Comparison of ENCODE assay signal across 24 cellular contexts in the genomic region with DNA sequence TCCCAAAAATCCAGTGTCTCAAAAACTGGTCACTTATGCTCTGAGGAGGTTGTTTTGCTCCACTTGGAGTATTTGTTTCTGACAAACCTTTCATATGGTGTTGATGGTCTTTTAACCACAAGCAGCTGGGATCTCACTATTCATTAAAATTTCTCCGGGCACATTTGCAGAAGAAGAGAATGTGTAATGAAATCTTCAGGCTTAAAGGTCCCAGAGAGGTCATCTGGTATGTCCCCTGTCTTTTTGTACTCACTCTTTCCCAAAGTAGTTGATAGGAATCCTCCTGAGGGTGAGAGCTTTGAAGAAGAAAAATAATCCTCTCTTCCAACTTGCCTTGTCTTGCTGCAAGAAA.
"Had no signal": no experiment of that assay in that cellular context is flagged by ENCODE, and none has a peak within 500 bp of the region (broad histone marks: within the 10 kb centered on the region; RNA-seq: fewer than 3 reads in every experiment).

No MANE protein-coding gene starts in this region.

- H3K27ac Mint-ChIP-seq: activated CD4-positive, alpha-beta T cell treated with anti-CD3 and anti-CD28 coated beads for 36 hours; activated CD8-positive, alpha-beta memory T cell treated with anti-CD3 and anti-CD28 coated beads, Interleukin-2, amount 10 ng/mL, durations not matched to agents 7 days and 5 days; activated CD8-positive, alpha-beta T cell treated with anti-CD3 and anti-CD28 coated beads, Interleukin-2, amount 10 ng/mL, durations not matched to agents 7 days and 5 days; activated naive CD4-positive, alpha-beta T cell treated with anti-CD3 and anti-CD28 coated beads, Interleukin-2, amount 50 U/mL, for 24 hours; activated naive CD8-positive, alpha-beta T cell treated with anti-CD3 and anti-CD28 coated beads, Interleukin-2, amount 50 U/mL, for 24 hours; activated T-helper 2 cell treated with anti-CD3 and anti-CD28 coated beads, Interferon-gamma antibody, Interleukin-2, Interleukin-4, amounts not matched to agents 10 μg/mL and 5 μg/mL and 100 μg/mL, durations not matched to agents 14 hours and 24 hours and 36 hours; naive thymus-derived CD8-positive, alpha-beta T cell had no signal

- H3K36me3 ChIP-seq: gastroesophageal sphincter, pancreas, prostate gland, upper lobe of left lung had no signal

- H3K4me3 Mint-ChIP-seq: activated CD4-positive, alpha-beta T cell treated with anti-CD3 and anti-CD28 coated beads for 36 hours; activated CD8-positive, alpha-beta memory T cell treated with anti-CD3 and anti-CD28 coated beads, Interleukin-2, amount 10 ng/mL, durations not matched to agents 7 days and 5 days; activated CD8-positive, alpha-beta T cell treated with anti-CD3 and anti-CD28 coated beads, Interleukin-2, amount 10 ng/mL, durations not matched to agents 7 days and 5 days; activated naive CD4-positive, alpha-beta T cell treated with anti-CD3 and anti-CD28 coated beads, Interleukin-2, amount 50 U/mL, for 24 hours; activated naive CD8-positive, alpha-beta T cell treated with anti-CD3 and anti-CD28 coated beads, Interleukin-2, amount 50 U/mL, for 24 hours; naive thymus-derived CD8-positive, alpha-beta T cell; neural crest cell had no signal

- H3K4me1 Mint-ChIP-seq: activated CD4-positive, alpha-beta T cell treated with anti-CD3 and anti-CD28 coated beads for 36 hours; activated naive CD4-positive, alpha-beta T cell treated with anti-CD3 and anti-CD28 coated beads, Interleukin-2, amount 50 U/mL, for 24 hours; activated naive CD8-positive, alpha-beta T cell treated with anti-CD3 and anti-CD28 coated beads, Interleukin-2, amount 50 U/mL, for 24 hours; naive thymus-derived CD8-positive, alpha-beta T cell; neural crest cell had no signal

- H3K27ac ChIP-seq: pancreas, prostate gland, SK-N-MC, upper lobe of left lung had no signal

- H3K27me3 Mint-ChIP-seq: activated naive CD8-positive, alpha-beta T cell treated with anti-CD3 and anti-CD28 coated beads, Interleukin-2, amount 50 U/mL, for 24 hours had no signal

- ATAC-seq: activated CD4-positive, alpha-beta T cell treated with anti-CD3 and anti-CD28 coated beads for 36 hours; activated CD8-positive, alpha-beta memory T cell treated with anti-CD3 and anti-CD28 coated beads, Interleukin-2, amount 10 ng/mL, durations not matched to agents 7 days and 5 days; activated CD8-positive, alpha-beta T cell treated with anti-CD3 and anti-CD28 coated beads, Interleukin-2, amount 10 ng/mL, durations not matched to agents 7 days and 5 days; activated naive CD8-positive, alpha-beta T cell treated with anti-CD3 and anti-CD28 coated beads, Interleukin-2, amount 50 U/mL, for 24 hours; left lobe of liver; naive thymus-derived CD8-positive, alpha-beta T cell; stimulated activated naive CD8-positive, alpha-beta T cell treated with anti-CD3 and anti-CD28 coated beads, Interleukin-15, Interleukin-2, amounts not matched to agents 100 U/mL and 50 U/mL, for 24 hours had no signal

- H3K27me3 ChIP-seq: gastroesophageal sphincter, pancreas, upper lobe of left lung had no signal

- H3K4me3 ChIP-seq: coronary artery, dorsolateral prefrontal cortex, gastroesophageal sphincter, lung, pancreas, prostate gland, SK-N-MC, upper lobe of left lung had no signal

- H3K4me1 ChIP-seq: pancreas, prostate gland had no signal

- H3K9me3 Mint-ChIP-seq: activated naive CD4-positive, alpha-beta T cell treated with anti-CD3 and anti-CD28 coated beads, Interleukin-2, amount 50 U/mL, for 24 hours; activated naive CD8-positive, alpha-beta T cell treated with anti-CD3 and anti-CD28 coated beads, Interleukin-2, amount 50 U/mL, for 24 hours; activated T-helper 2 cell treated with anti-CD3 and anti-CD28 coated beads, Interferon-gamma antibody, Interleukin-2, Interleukin-4, amounts not matched to agents 10 μg/mL and 5 μg/mL and 100 μg/mL, durations not matched to agents 14 hours and 24 hours and 36 hours had no signal

- DNase-seq: activated CD4-positive, alpha-beta T cell treated with anti-CD3 and anti-CD28 coated beads for 36 hours; activated CD4-positive, CD25-positive, alpha-beta regulatory T cell; activated CD8-positive, alpha-beta memory T cell treated with anti-CD3 and anti-CD28 coated beads, Interleukin-2, amount 10 ng/mL, durations not matched to agents 7 days and 5 days; activated CD8-positive, alpha-beta T cell treated with anti-CD3 and anti-CD28 coated beads, Interleukin-2, amount 10 ng/mL, durations not matched to agents 7 days and 5 days; activated naive CD8-positive, alpha-beta T cell treated with anti-CD3 and anti-CD28 coated beads, Interleukin-2, amount 50 U/mL, for 24 hours; activated T-cell treated with anti-CD3 and anti-CD28 coated beads, Interleukin-2, amount 50 U/mL, for 48 hours; cerebellar nuclear complex; dorsolateral prefrontal cortex; effector memory CD4-positive, alpha-beta T cell; naive thymus-derived CD8-positive, alpha-beta T cell; pancreas; stimulated activated CD4-positive, alpha-beta T cell treated with anti-CD3 and anti-CD28 coated beads, Interleukin-12 subunit alpha, Interleukin-12 subunit beta, amount 100 ng/mL, for 4 hours; stimulated activated CD4-positive, alpha-beta T cell treated with anti-CD3 and anti-CD28 coated beads, Interleukin-4, amount 100 ng/mL, for 1 hour; stimulated activated naive CD8-positive, alpha-beta T cell treated with anti-CD3 and anti-CD28 coated beads, Interleukin-15, Interleukin-2, amounts not matched to agents 100 U/mL and 50 U/mL, for 24 hours; upper lobe of left lung had no signal

- H3K9me3 ChIP-seq: pancreas, prostate gland, upper lobe of left lung had no signal

- H3K36me3 Mint-ChIP-seq: activated CD8-positive, alpha-beta memory T cell treated with anti-CD3 and anti-CD28 coated beads, Interleukin-2, amount 10 ng/mL, durations not matched to agents 7 days and 5 days; activated naive CD4-positive, alpha-beta T cell treated with anti-CD3 and anti-CD28 coated beads, Interleukin-2, amount 50 U/mL, for 24 hours; naive thymus-derived CD8-positive, alpha-beta T cell had no signal
